Comparison of ENCODE assay signal across 1 cellular context in genomic region chr17:54902017-54902416, GRCh38.
TF ChIP-seq lines count a peak whose summit lies in the region.

No MANE protein-coding gene starts in this region.

TF ChIP-seq in K562, 482 proteins besides CTCF, POLR2A, EP300 and RAD21 (continued from another document):
- TF ChIP-seq CHD7 (IDR thresholded peaks at IDR 0.05; ENCODE audit: low read depth, low read length): no peak
- no peak for TF ChIP-seq THAP7 (CRISPR knock-in tag; IDR thresholded peaks at IDR 0.05)
- TF ChIP-seq SP2 (IDR thresholded peaks at IDR 0.05; ENCODE audit: extremely low read depth, low read depth, low read length, poor library complexity, severe bottlenecking): no peak
- no peak for TF ChIP-seq CREB5 (CRISPR knock-in tag; IDR thresholded peaks at IDR 0.05)
TF ChIP-seq in K562: peak in this region for 0.
